33 cellular contexts compared by ENCODE assay signal in the genomic region with DNA sequence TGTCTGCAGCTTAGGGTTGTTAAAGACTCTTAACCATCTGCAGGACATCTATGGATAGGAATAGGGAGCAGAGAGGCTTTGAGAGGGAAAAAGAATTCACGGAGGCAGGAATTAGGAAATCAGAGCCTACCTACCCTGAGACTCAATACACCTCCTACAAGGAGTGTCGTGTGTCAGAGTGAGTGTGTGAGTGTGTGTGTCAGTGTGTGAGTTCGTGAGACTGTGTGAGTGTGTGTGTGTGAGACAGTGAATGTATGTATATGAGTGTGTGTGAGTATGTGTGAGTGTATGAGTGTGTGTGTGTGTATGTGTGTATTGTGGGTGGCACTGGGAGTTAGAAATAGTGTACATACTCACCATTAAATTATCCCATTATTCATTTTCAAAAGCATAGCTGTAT. TPM values are rescaled to one million over a fixed set of nuclear protein-coding genes. Genes with fewer than 3 reads are reported as not detected.
"Had no signal": no experiment of that assay in that cellular context is flagged by ENCODE, and none has a peak within 500 bp of the region (broad histone marks: within the 10 kb centered on the region; RNA-seq: fewer than 3 reads in every experiment).

No MANE protein-coding gene starts in this region.

- DNase-seq: activated CD4-positive, alpha-beta memory T cell treated with anti-CD3 and anti-CD28 coated beads, Interleukin-2, amount 10 ng/mL, durations not matched to agents 7 days and 5 days; activated CD4-positive, alpha-beta T cell treated with anti-CD3 and anti-CD28 coated beads for 36 hours; activated CD4-positive, alpha-beta T cell treated with anti-CD3 and anti-CD28 coated beads, Interleukin-2, amount 50 U/mL, for 1 hour; activated gamma-delta T cell; activated naive CD4-positive, alpha-beta T cell treated with anti-CD3 and anti-CD28 coated beads for 36 hours; activated naive CD8-positive, alpha-beta T cell treated with anti-CD3 and anti-CD28 coated beads for 36 hours; activated T-cell treated with anti-CD3 and anti-CD28 coated beads for 4 hours; activated T-cell treated with anti-CD3 and anti-CD28 coated beads, Interleukin-2, amount 50 U/mL, for 48 hours; brain microvascular endothelial cell; cerebellar nuclear complex; MG63; MV-4-11; NCI-H1092 treated with DMSO at 0.1 percent for 48 hours; NCI-H1417 treated with DMSO at 0.1 percent for 48 hours; NCI-H1694; NCI-H2029; NCI-H2107; NCI-H2171 treated with DMSO at 0.1 percent for 48 hours; NCI-H226; NCI-H526 treated with DMSO at 0.1 percent for 48 hours; OCI-M1; RPMI8226; T-cell; T-helper 2 cell; T1000 had no signal

- H3K4me1 Mint-ChIP-seq: activated T-helper 17 cell treated with anti-CD3 and anti-CD28 coated beads, Interleukin-2, amount 50 U/mL, for 72 hours had no signal

- H3K36me3 Mint-ChIP-seq: T-cell had no signal

- H3K4me3 ChIP-seq: MG63, SK-N-MC had no signal

- H3K27ac ChIP-seq: brain microvascular endothelial cell, SK-N-MC had no signal

- FAIRE-seq: TTC549 had no signal

- H3K4me3 Mint-ChIP-seq: activated CD4-positive, alpha-beta memory T cell treated with anti-CD3 and anti-CD28 coated beads, Interleukin-2, amount 10 ng/mL, durations not matched to agents 7 days and 5 days; activated CD4-positive, alpha-beta T cell treated with anti-CD3 and anti-CD28 coated beads for 36 hours; activated naive CD4-positive, alpha-beta T cell treated with anti-CD3 and anti-CD28 coated beads for 36 hours; activated naive CD8-positive, alpha-beta T cell treated with anti-CD3 and anti-CD28 coated beads for 36 hours; activated T-helper 17 cell treated with anti-CD3 and anti-CD28 coated beads, Interleukin-2, amount 50 U/mL, for 72 hours; T-cell had no signal

- ATAC-seq: activated CD4-positive, alpha-beta T cell treated with anti-CD3 and anti-CD28 coated beads for 36 hours; activated T-helper 17 cell treated with anti-CD3 and anti-CD28 coated beads, Interleukin-2, amount 50 U/mL, for 72 hours; Panc1; Right ventricle myocardium inferior; T-cell had no signal

- H3K9me3 Mint-ChIP-seq: activated CD4-positive, alpha-beta memory T cell treated with anti-CD3 and anti-CD28 coated beads, Interleukin-2, amount 10 ng/mL, durations not matched to agents 7 days and 5 days; activated naive CD4-positive, alpha-beta T cell treated with anti-CD3 and anti-CD28 coated beads for 36 hours; activated naive CD8-positive, alpha-beta T cell treated with anti-CD3 and anti-CD28 coated beads for 36 hours; activated T-helper 17 cell treated with anti-CD3 and anti-CD28 coated beads, Interleukin-2, amount 50 U/mL, for 72 hours; T-cell had no signal

- H3K27ac Mint-ChIP-seq: activated CD4-positive, alpha-beta memory T cell treated with anti-CD3 and anti-CD28 coated beads, Interleukin-2, amount 10 ng/mL, durations not matched to agents 7 days and 5 days; activated CD4-positive, alpha-beta T cell treated with anti-CD3 and anti-CD28 coated beads for 36 hours; activated naive CD4-positive, alpha-beta T cell treated with anti-CD3 and anti-CD28 coated beads for 36 hours; activated naive CD8-positive, alpha-beta T cell treated with anti-CD3 and anti-CD28 coated beads for 36 hours; activated T-helper 17 cell treated with anti-CD3 and anti-CD28 coated beads, Interleukin-2, amount 50 U/mL, for 72 hours; T-cell had no signal

- H3K9me3 ChIP-seq: MG63 had no signal

- H3K36me3 ChIP-seq: brain microvascular endothelial cell, MG63 had no signal

- H3K27me3 ChIP-seq: MG63 had no signal

RNA-seq across cellular contexts. Expression of a gene that starts 3.9 kb away (rescaled TPM):
- total RNA-seq: activated CD4-positive, alpha-beta memory T cell treated with anti-CD3 and anti-CD28 coated beads, Interleukin-2, amount 10 ng/mL, durations not matched to agents 7 days and 5 days; activated CD4-positive, alpha-beta T cell treated with anti-CD3 and anti-CD28 coated beads for 36 hours; activated CD8-positive, alpha-beta memory T cell treated with anti-CD3 and anti-CD28 coated beads for 36 hours; activated naive CD4-positive, alpha-beta T cell treated with anti-CD3 and anti-CD28 coated beads for 36 hours; activated naive CD8-positive, alpha-beta T cell treated with anti-CD3 and anti-CD28 coated beads for 36 hours; activated T-helper 17 cell treated with anti-CD3 and anti-CD28 coated beads, Interleukin-2, amount 50 U/mL, for 72 hours; cardiac septum; NCI-H460; Right ventricle myocardium inferior; T-cell had no signal
